In genomic region chr19:41376998-41377365, GRCh38 we compare ENCODE assay signal across 6 cellular contexts. TPM values are rescaled to one million over a fixed set of nuclear protein-coding genes. Genes with fewer than 3 reads are reported as not detected.
DNase-seq lines count a peak whose midpoint lies in the region; ATAC-seq, FAIRE-seq and TF ChIP-seq lines count a peak whose summit lies in the region.

No MANE protein-coding gene starts in this region.

- H3K4me1 Mint-ChIP-seq in T-helper 17 cell, result peaks cover 11% of the 10 kb centered on the region

- peaks cover 8% of the 10 kb centered on the region for H3K4me1 ChIP-seq in endothelial cell of umbilical vein (ENCODE audit: control insufficient read depth, extremely low read depth, insufficient read depth, low read length)
- peaks cover 9 to 18% of the 10 kb centered on the region in 2 donors for H3K4me1 ChIP-seq in gastrocnemius medialis

- CTCF ChIA-PET in endothelial cell of umbilical vein (lab: Charles Lee), result interaction anchor here (1.2 to 2.7 kb wide), 2 partner anchors 9 to 62 kb away, joined by 3 to 7 read pairs; partner anchors contain the start of gene DMAC2

- DNase-seq in T-helper 17 cell (no peak), endothelial cell of umbilical vein (ENCODE audit: low read depth, low spot score) (no peak), gastrocnemius medialis (no peak), hepatic stellate cell (ENCODE audit: low spot score) (no peak), epidermal melanocyte (ENCODE audit: insufficient read length, low spot score) (no peak)

- H3K36me3 Mint-ChIP-seq in T-helper 17 cell (ENCODE audit: low read depth), result no peaks in the 10 kb centered on the region

- dilution Hi-C loops in endothelial cell of umbilical vein (cut with MboI; ENCODE audit: extremely low pct_ligation_motif_present, low sequenced_read_pairs), result no loop called here

- BruUV-seq in endothelial cell of umbilical vein (replicated peaks; lab: Mats Ljungman, UMichigan), result no TSS peak

- H2AFZ ChIP-seq in endothelial cell of umbilical vein (ENCODE audit: low read depth, low read length), result peak overlapping the region; percentile 82

- peak overlapping the region; percentile 82 for H3K4me2 ChIP-seq in endothelial cell of umbilical vein (ENCODE audit: insufficient read depth, low read length)

- H4K20me1 ChIP-seq in endothelial cell of umbilical vein (replicated peaks; ENCODE audit: control insufficient read depth, extremely low read depth, insufficient read depth, low read length), result no peaks in the 10 kb centered on the region

- H3K27ac ChIP-seq in endothelial cell of umbilical vein (ENCODE audit: insufficient read depth, low read depth, low read length), result no peak overlapping the region
- H3K27ac ChIP-seq in gastrocnemius medialis, result peak overlapping the region in 3 of 4 donors; percentile 58 to 76 (median 73)

- no peak for TF ChIP-seq CTCF in endothelial cell of umbilical vein (IDR thresholded peaks at IDR 0.05; ENCODE audit: extremely low read depth in 1 of 2, insufficient read depth in 1 of 2, low read depth in 1 of 2, low read length in 2 of 2)
- no peak for TF ChIP-seq CTCF in gastrocnemius medialis (IDR thresholded peaks at IDR 0.05 in 4 of 5, conservative IDR thresholded peaks at IDR 0.05 in 1 of 5)

- no peak for FAIRE-seq in endothelial cell of umbilical vein (lab: Jason Lieb, UNC)

- H3K4me3 Mint-ChIP-seq in T-helper 17 cell, result peak overlapping the region; percentile 91

- H3K27ac Mint-ChIP-seq in T-helper 17 cell, result peak overlapping the region; percentile 84

- no peak overlapping the region for H3K9ac ChIP-seq in endothelial cell of umbilical vein (replicated peaks; ENCODE audit: extremely low read depth, insufficient read depth, low read length)

- peak overlapping the region in 2 of 3 experiments; percentile 31 to 69 for H3K4me3 ChIP-seq in endothelial cell of umbilical vein (replicated peaks in 1 of 3; ENCODE audit: insufficient read depth in 1 of 3, low read depth in 1 of 3, low read length in 3 of 3)
- peak overlapping the region; percentile 57 to 68 (median 62) for H3K4me3 ChIP-seq in gastrocnemius medialis

- H3K9me1 ChIP-seq in endothelial cell of umbilical vein (replicated peaks; ENCODE audit: control insufficient read depth, extremely low read depth, insufficient read depth, low read length), result no peaks in the 10 kb centered on the region

- no peaks in the 10 kb centered on the region for H3K9me3 ChIP-seq in T-helper 17 cell (ENCODE audit: control insufficient read depth, low read length, poor library complexity, severe bottlenecking)
- H3K9me3 ChIP-seq in endothelial cell of umbilical vein (replicated peaks; ENCODE audit: control insufficient read depth, insufficient read depth, low read length), result no peaks in the 10 kb centered on the region
- H3K9me3 ChIP-seq in gastrocnemius medialis, result no peaks in the 10 kb centered on the region

- peak; percentile 51 for ATAC-seq in T-helper 17 cell
- no peak for ATAC-seq in gastrocnemius medialis
- ATAC-seq in HG03159 (IDR thresholded peaks at IDR 0.05; ENCODE audit: unreplicated experiment), result no peak

- intact Hi-C loops in endothelial cell of umbilical vein (cut with micrococcal nuclease), result no loop called here
- intact Hi-C loops in gastrocnemius medialis (cut with DNase I; ENCODE audit: low total_unique reads), result no loop called here

- H3K36me3 ChIP-seq in endothelial cell of umbilical vein (ENCODE audit: control insufficient read depth in 2 of 2, extremely low read depth in 1 of 2, insufficient read depth in 2 of 2, low read length in 2 of 2) (no peaks in the 10 kb centered on the region), gastrocnemius medialis (no peaks in the 10 kb centered on the region)

- TF ChIP-seq POLR2A in endothelial cell of umbilical vein (IDR thresholded peaks at IDR 0.05; ENCODE audit: low read depth, low read length) (no peak), gastrocnemius medialis (IDR thresholded peaks at IDR 0.05) (no peak)

- POLR2A ChIA-PET in endothelial cell of umbilical vein (lab: Charles Lee), result no interaction called here

- H3K27me3 Mint-ChIP-seq in T-helper 17 cell, result no peaks in the 10 kb centered on the region

- in situ Hi-C loops in gastrocnemius medialis (cut with MboI; ENCODE audit: low sequenced_read_pairs in 4 of 4), result no loop called here

- peaks cover 3% of the 10 kb centered on the region for H3K79me2 ChIP-seq in endothelial cell of umbilical vein (ENCODE audit: control insufficient read depth, insufficient read depth, low read length)

- H3K27me3 ChIP-seq in endothelial cell of umbilical vein (ENCODE audit: control insufficient read depth in 2 of 2, insufficient read depth in 2 of 2, low read length in 2 of 2) (no peaks in the 10 kb centered on the region), gastrocnemius medialis (peaks cover 0 to 15% (median 5%) of the 10 kb centered on the region in 3 donors)

TF ChIP-seq in endothelial cell of umbilical vein, 7 proteins besides CTCF, POLR2A, EP300 and RAD21 (continues in another document):
- TF ChIP-seq EZH2 (IDR thresholded peaks at IDR 0.05; ENCODE audit: borderline replicate concordance, low read depth, low read length, severe bottlenecking) (no peak), POLR2AphosphoS5 (IDR thresholded peaks at IDR 0.05; ENCODE audit: insufficient read depth, low read depth, low read length) (no peak), GATA2 (IDR thresholded peaks at IDR 0.05; ENCODE audit: insufficient read depth, insufficient read length, low read depth, low read length) (no peak), MAX (IDR thresholded peaks at IDR 0.05; ENCODE audit: insufficient read depth, insufficient read length) (no peak), MYC (IDR thresholded peaks at IDR 0.05; ENCODE audit: low read depth, low read length) (no peak)

RNA-seq across cellular contexts. Expression of gene TMEM91, which starts 0.6 kb away (rescaled TPM):
- total RNA-seq in T-helper 17 cell, result 10 to 100 TPM in 1 of 2 donors, 1 to 10 TPM in 1; 6.9 to 35.0 TPM
- total RNA-seq in endothelial cell of umbilical vein, result 13.2 and 15.8 TPM in 2 replicates
- polyA plus RNA-seq in endothelial cell of umbilical vein, result 9.0 and 12.0 TPM in 2 replicates
- polyA plus RNA-seq in endothelial cell of umbilical vein (2011; cell fraction: cytosol; rRNA removed), result 6.5 and 6.9 TPM in 2 replicates
- 23.0 and 25.8 TPM in 2 replicates for polyA plus RNA-seq in endothelial cell of umbilical vein (2011; cell fraction: nucleus; rRNA removed)
- polyA plus RNA-seq in endothelial cell of umbilical vein (2012), result 9.3 and 18.2 TPM in 2 replicates
- polyA minus RNA-seq in endothelial cell of umbilical vein, result 5.6 and 11.3 TPM in 2 replicates
- polyA minus RNA-seq in endothelial cell of umbilical vein (2011; cell fraction: cytosol; rRNA and poly(A)+ RNA removed), result not detected
- 10.9 and 15.4 TPM in 2 replicates for polyA minus RNA-seq in endothelial cell of umbilical vein (2011; cell fraction: nucleus; rRNA and poly(A)+ RNA removed)
- 10 to 100 TPM in 1 of 4 donors, 1 to 10 TPM in 3; 1.6 to 13.6 (median 4.7) TPM for total RNA-seq in gastrocnemius medialis

RNA-seq across cellular contexts. Expression of gene B9D2, which starts 13.0 kb away (rescaled TPM):
- total RNA-seq in T-helper 17 cell (10 to 100 TPM; 37.1 to 41.4 TPM), endothelial cell of umbilical vein (12.2 and 13.6 TPM in 2 replicates), gastrocnemius medialis (1 to 10 TPM; 2.6 to 6.9 (median 4.5) TPM)
- polyA plus RNA-seq in endothelial cell of umbilical vein, result 23.9 and 28.4 TPM in 2 replicates
- 14.7 and 16.7 TPM in 2 replicates for polyA plus RNA-seq in endothelial cell of umbilical vein (2011; cell fraction: cytosol; rRNA removed)
- 8.2 and 9.1 TPM in 2 replicates for polyA plus RNA-seq in endothelial cell of umbilical vein (2011; cell fraction: nucleus; rRNA removed)
- 8.9 and 13.5 TPM in 2 replicates for polyA plus RNA-seq in endothelial cell of umbilical vein (2012)
- 3.0 and 3.8 TPM in 2 replicates for polyA minus RNA-seq in endothelial cell of umbilical vein
- 2.3 TPM for polyA minus RNA-seq in endothelial cell of umbilical vein (2011; cell fraction: cytosol; rRNA and poly(A)+ RNA removed)
- polyA minus RNA-seq in endothelial cell of umbilical vein (2011; cell fraction: nucleus; rRNA and poly(A)+ RNA removed), result 2.4 and 2.6 TPM in 2 replicates

RNA-seq across cellular contexts. Expression of gene EXOSC5, which starts 20.2 kb away (rescaled TPM):
- total RNA-seq in T-helper 17 cell (10 to 100 TPM; 12.0 to 13.0 TPM), endothelial cell of umbilical vein (13.8 and 14.0 TPM in 2 replicates), gastrocnemius medialis (10 to 100 TPM; 29.1 to 61.9 (median 40.9) TPM)
- polyA plus RNA-seq in endothelial cell of umbilical vein, result 20.9 and 24.0 TPM in 2 replicates
- polyA plus RNA-seq in endothelial cell of umbilical vein (2011; cell fraction: cytosol; rRNA removed), result 20.1 and 23.0 TPM in 2 replicates
- polyA plus RNA-seq in endothelial cell of umbilical vein (2011; cell fraction: nucleus; rRNA removed), result 9.1 and 9.4 TPM in 2 replicates
- polyA plus RNA-seq in endothelial cell of umbilical vein (2012), result 16.0 and 19.5 TPM in 2 replicates
- polyA minus RNA-seq in endothelial cell of umbilical vein, result 3.8 and 5.5 TPM in 2 replicates
- polyA minus RNA-seq in endothelial cell of umbilical vein (2011; cell fraction: cytosol; rRNA and poly(A)+ RNA removed), result 19.0 TPM
- 3.1 and 3.6 TPM in 2 replicates for polyA minus RNA-seq in endothelial cell of umbilical vein (2011; cell fraction: nucleus; rRNA and poly(A)+ RNA removed)

RNA-seq across cellular contexts. Expression of gene BCKDHA, which starts 20.6 kb away (rescaled TPM):
- total RNA-seq in T-helper 17 cell, result 10 to 100 TPM; 13.2 to 14.7 TPM
- total RNA-seq in endothelial cell of umbilical vein, result 12.9 and 16.5 TPM in 2 replicates
- 50.4 and 63.6 TPM in 2 replicates for polyA plus RNA-seq in endothelial cell of umbilical vein
- 24.8 and 32.7 TPM in 2 replicates for polyA plus RNA-seq in endothelial cell of umbilical vein (2011; cell fraction: cytosol; rRNA removed)
- polyA plus RNA-seq in endothelial cell of umbilical vein (2011; cell fraction: nucleus; rRNA removed), result 20.3 and 25.9 TPM in 2 replicates
- polyA plus RNA-seq in endothelial cell of umbilical vein (2012), result 10.6 and 29.3 TPM in 2 replicates
- polyA minus RNA-seq in endothelial cell of umbilical vein, result 17.0 and 19.4 TPM in 2 replicates
- polyA minus RNA-seq in endothelial cell of umbilical vein (2011; cell fraction: cytosol; rRNA and poly(A)+ RNA removed), result 32.4 TPM
- 11.6 and 23.5 TPM in 2 replicates for polyA minus RNA-seq in endothelial cell of umbilical vein (2011; cell fraction: nucleus; rRNA and poly(A)+ RNA removed)
- total RNA-seq in gastrocnemius medialis, result 100 to 1,000 TPM in 1 of 4 donors, 10 to 100 TPM in 3; 80.8 to 115 (median 84.1) TPM

RNA-seq across cellular contexts. Expression of gene TGFB1, which starts 23.3 kb away (rescaled TPM):
- 100 to 1,000 TPM; 408 to 431 TPM for total RNA-seq in T-helper 17 cell
- 250 and 294 TPM in 2 replicates for total RNA-seq in endothelial cell of umbilical vein
- polyA plus RNA-seq in endothelial cell of umbilical vein, result 57.7 and 64.4 TPM in 2 replicates
- 45.5 and 55.4 TPM in 2 replicates for polyA plus RNA-seq in endothelial cell of umbilical vein (2011; cell fraction: cytosol; rRNA removed)
- polyA plus RNA-seq in endothelial cell of umbilical vein (2011; cell fraction: nucleus; rRNA removed), result 60.3 and 98.2 TPM in 2 replicates
- polyA plus RNA-seq in endothelial cell of umbilical vein (2012), result 156 and 226 TPM in 2 replicates
- 39.1 and 71.3 TPM in 2 replicates for polyA minus RNA-seq in endothelial cell of umbilical vein
- 4.2 TPM for polyA minus RNA-seq in endothelial cell of umbilical vein (2011; cell fraction: cytosol; rRNA and poly(A)+ RNA removed)
- 35.5 and 47.3 TPM in 2 replicates for polyA minus RNA-seq in endothelial cell of umbilical vein (2011; cell fraction: nucleus; rRNA and poly(A)+ RNA removed)
- 1 to 10 TPM; 1.9 to 5.2 (median 4.9) TPM for total RNA-seq in gastrocnemius medialis
